16 cellular contexts compared by ENCODE assay signal in genomic region chr4:186781032-186781917, GRCh38. TPM values are rescaled to one million over a fixed set of nuclear protein-coding genes. Genes with fewer than 3 reads are reported as not detected.
DNase-seq lines count a peak whose midpoint lies in the region; ATAC-seq and TF ChIP-seq lines count a peak whose summit lies in the region.
"Had no signal": no experiment of that assay in that cellular context is flagged by ENCODE, and none has a peak within 500 bp of the region (broad histone marks: within the 10 kb centered on the region; RNA-seq: fewer than 3 reads in every experiment).

No MANE protein-coding gene starts in this region.

- ATAC-seq in PC-3 (peak; percentile 99), sciatic nerve (no peak)
- ATAC-seq: CD8-positive, alpha-beta T cell; gastrocnemius medialis had no signal

- intact Hi-C loops in PC-3 (cut with micrococcal nuclease), result loop anchor here (2.0 to 5.0 kb wide), 2 partner anchors 52 to 151 kb away; no protein-coding TSS in a partner anchor
- intact Hi-C loops in sciatic nerve (cut with DNase I), result no loop called here

- H3K36me3 ChIP-seq in PC-3 (ENCODE audit: low read depth, low read length), result no peaks in the 10 kb centered on the region
- H3K36me3 ChIP-seq in HAP-1 (replicated peaks), result no peaks in the 10 kb centered on the region
- H3K36me3 ChIP-seq: gastrocnemius medialis, Peyer's patch had no signal

- no peak overlapping the region for H3K9ac ChIP-seq in PC-3 (ENCODE audit: low read length)

- peak overlapping the region; percentile 57 for H3K4me2 ChIP-seq in PC-3 (ENCODE audit: low read length)

- in situ Hi-C loops in HAP-1 (cut with MboI; ENCODE audit: low sequenced_read_pairs), result no loop called here

- DNase-seq in EL (peak; percentile 71), PC-3 (peak; percentile 77), epithelial cell of prostate (ENCODE audit: low read depth, low spot score) (peak; percentile 80), non-pigmented ciliary epithelial cell (ENCODE audit: low read depth) (peak; percentile 70), NCI-H128 (lab: John Stamatoyannopoulos, UW; ENCODE audit: unreplicated experiment) (no peak), HuH-7 (ENCODE audit: low spot score) (no peak), sciatic nerve (ENCODE audit: low spot score) (no peak), HAP-1 (ENCODE audit: low spot score in 2 of 2) (no peak)
- DNase-seq: activated naive CD4-positive, alpha-beta T cell treated with anti-CD3 and anti-CD28 coated beads, Interleukin-2, amount 50 U/mL, for 16 hours; CD8-positive, alpha-beta T cell; gastrocnemius medialis; kidney; naive B cell; NCI-H1092; NCI-H446; Peyer's patch had no signal

- peak overlapping the region; percentile 69 for H3K27ac ChIP-seq in PC-3 (ENCODE audit: low read length)
- peak overlapping the region; percentile 78 for H3K27ac ChIP-seq in epithelial cell of prostate
- H3K27ac ChIP-seq: gastrocnemius medialis had no signal

- no peaks in the 10 kb centered on the region for H3K9me3 ChIP-seq in PC-3 (ENCODE audit: low read length)
- H3K9me3 ChIP-seq in HAP-1, result no peaks in the 10 kb centered on the region
- H3K9me3 ChIP-seq: gastrocnemius medialis, Peyer's patch had no signal

- no peak overlapping the region for H2AFZ ChIP-seq in PC-3 (ENCODE audit: low read length)

- no peaks in the 10 kb centered on the region for H3F3A ChIP-seq in PC-3 (ENCODE audit: low read length, unreplicated experiment)

- peaks cover 17% of the 10 kb centered on the region for H3K4me1 ChIP-seq in PC-3 (ENCODE audit: insufficient read depth, low read length)
- H3K4me1 ChIP-seq in HAP-1, result no peaks in the 10 kb centered on the region
- H3K4me1 ChIP-seq: gastrocnemius medialis, Peyer's patch had no signal

- no peak for TF ChIP-seq CTCF in PC-3 (conservative IDR thresholded peaks at IDR 0.05; ENCODE audit: low read depth, low read length)

- no peaks in the 10 kb centered on the region for H3K79me2 ChIP-seq in PC-3 (ENCODE audit: low read length)

- no peaks in the 10 kb centered on the region for H3K9me2 ChIP-seq in PC-3 (replicated peaks; ENCODE audit: low read length)

- no TSS peak for BruUV-seq in PC-3 (replicated peaks; lab: Mats Ljungman, UMichigan)

- CTCF ChIA-PET in PC-3 (lab: Charles Lee), result interaction anchor here (0.6 to 0.7 kb wide), 2 partner anchors 45 to 111 kb away, joined by 3 read pairs; no protein-coding TSS in a partner anchor

- H3K27me3 ChIP-seq in PC-3 (ENCODE audit: low read length) (no peaks in the 10 kb centered on the region), HAP-1 (ENCODE audit: low read depth) (no peaks in the 10 kb centered on the region)
- H3K27me3 ChIP-seq: gastrocnemius medialis, Peyer's patch had no signal

- no peak overlapping the region for H3K4me3 ChIP-seq in PC-3 (ENCODE audit: low read length)
- H3K4me3 ChIP-seq in HAP-1, result no peak overlapping the region
- H3K4me3 ChIP-seq: gastrocnemius medialis, Peyer's patch had no signal

- POLR2A ChIA-PET in PC-3 (lab: Charles Lee; ENCODE audit: unreplicated experiment), result interaction anchor here (0.6 to 0.7 kb wide), 2 partner anchors 54 to 55 kb away, joined by 3 to 5 read pairs; no protein-coding TSS in a partner anchor

- H4K20me1 ChIP-seq in PC-3 (ENCODE audit: low read length), result no peaks in the 10 kb centered on the region

RNA-seq across cellular contexts. Expression of gene FAT1, which starts 57.6 kb away (rescaled TPM):
- total RNA-seq in PC-3 (2014; rRNA removed) (91.1 and 92.4 TPM in 2 replicates), sciatic nerve (151 TPM)
- total RNA-seq: CD8-positive, alpha-beta T cell had no signal

Comparison
In these comparisons a context has a peak if more than half of its experiments do, and no peak if none do; other contexts are left out.
1. DNase-seq: peak in EL (single experiment), PC-3 (single experiment), epithelial cell of prostate (single experiment) and non-pigmented ciliary epithelial cell (single experiment); none in NCI-H128 (single experiment), HuH-7 (single experiment), sciatic nerve (single experiment) and HAP-1 (0 of 2).